Comparison of ENCODE assay signal across 17 cellular contexts in genomic region chr11:12270215-12270797, GRCh38.
DNase-seq lines count a peak whose midpoint lies in the region; ATAC-seq, FAIRE-seq and TF ChIP-seq lines count a peak whose summit lies in the region.
"Had no signal": no experiment of that assay in that cellular context is flagged by ENCODE, and none has a peak within 500 bp of the region (broad histone marks: within the 10 kb centered on the region; RNA-seq: fewer than 3 reads in every experiment).

No MANE protein-coding gene starts in this region.

- CTCF ChIA-PET in RWPE1 (lab: Yijun Ruan, JAX), result interaction anchor here (0.6 to 0.7 kb wide), 2 partner anchors 112 to 598 kb away, joined by 3 read pairs; no protein-coding TSS in a partner anchor

- peak overlapping the region; percentile 75 for H3K27ac ChIP-seq in RWPE1
- no peak overlapping the region for H3K27ac ChIP-seq in right lobe of liver
- H3K27ac ChIP-seq in sigmoid colon, result peak overlapping the region; percentile 57 to 83 (median 77)
- H3K27ac ChIP-seq: GM23248 had no signal

- H3K4me1 ChIP-seq in right lobe of liver, result no peaks in the 10 kb centered on the region
- peaks cover 0 to 32% (median 25%) of the 10 kb centered on the region in 4 donors for H3K4me1 ChIP-seq in sigmoid colon

- no peak for DNase-seq in RWPE1 (ENCODE audit: low spot score)
- no peak for DNase-seq in bronchial epithelial cell (ENCODE audit: low read depth)
- DNase-seq in right lobe of liver, result no peak
- no peak for DNase-seq in sigmoid colon
- no peak for DNase-seq in NCI-H187 (lab: John Stamatoyannopoulos, UW)
- no peak for DNase-seq in activated CD8-positive, alpha-beta memory T cell treated with anti-CD3 and anti-CD28 coated beads, Interleukin-2, amount 50 U/mL, for 4 hours
- DNase-seq: activated CD4-positive, alpha-beta T cell treated with anti-CD3 and anti-CD28 coated beads for 36 hours; activated CD8-positive, alpha-beta memory T cell treated with anti-CD3 and anti-CD28 coated beads, Interleukin-2, amount 50 U/mL, for 48 hours; activated naive CD4-positive, alpha-beta T cell treated with anti-CD3 and anti-CD28 coated beads, Interleukin-2, amount 50 U/mL, for 16 hours; BE2C; GM23248; head of caudate nucleus; immature natural killer cell; mammary epithelial cell; NCI-H2029 treated with DMSO at 0.1 percent for 48 hours; stimulated activated CD4-positive, alpha-beta T cell treated with anti-CD3 and anti-CD28 coated beads, Interleukin-4, amount 100 ng/mL, for 1 hour had no signal

- no peak for TF ChIP-seq EP300 in sigmoid colon (IDR thresholded peaks at IDR 0.05)

- H3K9me3 ChIP-seq in right lobe of liver, result no peaks in the 10 kb centered on the region
- H3K9me3 ChIP-seq in sigmoid colon, result no peaks in the 10 kb centered on the region
- H3K9me3 ChIP-seq: BE2C had no signal

- POLR2A ChIA-PET in RWPE1 (lab: Yijun Ruan, JAX; ENCODE audit: low non-redundant PET), result no interaction called here

- intact Hi-C loops in right lobe of liver (cut with DNase I) (no loop called here), sigmoid colon (cut with DNase I) (no loop called here)

- TF ChIP-seq POLR2A in right lobe of liver (IDR thresholded peaks at IDR 0.05) (no peak), sigmoid colon (IDR thresholded peaks at IDR 0.05) (no peak)

- TF ChIP-seq CTCF in RWPE1 (conservative IDR thresholded peaks at IDR 0.05; ENCODE audit: low read depth), result no peak
- TF ChIP-seq CTCF in bronchial epithelial cell (IDR thresholded peaks at IDR 0.05; ENCODE audit: insufficient read depth, low read length, severe bottlenecking), result no peak
- no peak for TF ChIP-seq CTCF in right lobe of liver (IDR thresholded peaks at IDR 0.05)
- no peak for TF ChIP-seq CTCF in sigmoid colon (IDR thresholded peaks at IDR 0.05)

- H3K36me3 ChIP-seq in bronchial epithelial cell (ENCODE audit: control insufficient read depth, insufficient read depth, low read length), result no peaks in the 10 kb centered on the region
- no peaks in the 10 kb centered on the region for H3K36me3 ChIP-seq in right lobe of liver
- H3K36me3 ChIP-seq in sigmoid colon, result no peaks in the 10 kb centered on the region
- H3K36me3 ChIP-seq: BE2C had no signal

- no peak overlapping the region for H3K4me3 ChIP-seq in bronchial epithelial cell (ENCODE audit: low read depth, low read length)
- no peak overlapping the region for H3K4me3 ChIP-seq in right lobe of liver
- H3K4me3 ChIP-seq in sigmoid colon, result no peak overlapping the region
- H3K4me3 ChIP-seq: GM23248 had no signal

- peak; percentile 8 to 28 (median 14) for ATAC-seq in right lobe of liver
- no peak for ATAC-seq in HG03159 (IDR thresholded peaks at IDR 0.05; ENCODE audit: unreplicated experiment)
- ATAC-seq: activated CD4-positive, alpha-beta T cell treated with anti-CD3 and anti-CD28 coated beads for 36 hours had no signal

- H3K27me3 ChIP-seq in bronchial epithelial cell (ENCODE audit: control insufficient read depth, insufficient read depth, low read length) (no peaks in the 10 kb centered on the region), right lobe of liver (no peaks in the 10 kb centered on the region), sigmoid colon (no peaks in the 10 kb centered on the region)
- H3K27me3 ChIP-seq: BE2C had no signal

- 96% methylated on average over 4 of the region's 6 CpGs for WGBS in right lobe of liver (ENCODE audit: insufficient coverage, low coverage, low lambda C conversion rate, missing lambda C conversion rate)
- WGBS in sigmoid colon, 2 donors, result 68 to 84% methylated on average over 6 of the region's 6 CpGs

- peak; percentile 58 for FAIRE-seq in bronchial epithelial cell (lab: Jason Lieb, UNC)

Comparison
In these comparisons a context has a peak if more than half of its experiments do, and no peak if none do; other contexts are left out.
1. H3K27ac ChIP-seq: peak in RWPE1 (single experiment) and sigmoid colon (4 of 4); none in right lobe of liver (0 of 3).